ENCODE assay signal across 1 cellular context in the genomic region with DNA sequence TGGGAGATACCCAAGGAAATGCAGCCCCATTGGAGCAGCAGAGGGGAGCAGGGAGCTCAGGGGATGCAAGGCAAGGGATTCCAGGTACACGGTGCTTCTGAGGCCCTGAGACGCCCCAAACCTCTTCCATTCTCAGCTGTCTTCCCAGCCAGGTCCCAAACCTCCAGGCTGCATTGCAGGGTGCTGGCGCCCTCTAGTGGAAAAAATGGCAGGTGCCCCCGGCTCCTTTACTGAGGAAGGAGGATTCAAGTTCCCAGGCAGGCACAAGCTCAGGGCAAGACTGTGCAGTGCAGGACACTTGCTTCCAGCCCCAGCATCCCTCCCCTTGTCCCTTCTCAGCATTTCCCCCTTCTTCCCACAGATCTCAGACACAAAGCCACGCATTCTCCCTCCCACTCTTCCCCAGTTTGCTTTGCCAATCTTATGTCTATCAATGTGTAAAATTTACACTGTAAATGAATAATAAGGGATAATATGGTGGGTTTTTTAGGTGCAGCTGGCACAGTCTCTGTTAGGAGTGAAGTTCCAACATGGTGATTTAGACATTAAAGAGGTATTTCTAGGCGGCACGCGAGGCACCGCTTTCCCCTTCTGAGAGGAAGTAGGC.
TF ChIP-seq lines count a peak whose summit lies in the region.

No MANE protein-coding gene starts in this region.

TF ChIP-seq in GM12878, 131 proteins besides CTCF, POLR2A, EP300 and RAD21 (continued from another document):
- TF ChIP-seq CUX1 (IDR thresholded peaks at IDR 0.05; ENCODE audit: insufficient replicate concordance, low read depth, low read length) (no peak), YBX1 (IDR thresholded peaks at IDR 0.05) (no peak), YY1 (IDR thresholded peaks at IDR 0.05; ENCODE audit: low read depth, low read length) (0 out of 2 replicates have a peak, but pooled peaks have one; percentile 31), ZBTB33 (IDR thresholded peaks at IDR 0.05) (no peak), ZNF622 (IDR thresholded peaks at IDR 0.05) (no peak), CBX5 (IDR thresholded peaks at IDR 0.05; ENCODE audit: low read depth) (no peak), SMC3 (IDR thresholded peaks at IDR 0.05; ENCODE audit: borderline replicate concordance, low read length) (peak; percentile 58), KDM1A (IDR thresholded peaks at IDR 0.05; ENCODE audit: borderline replicate concordance) (no peak)
- TF ChIP-seq, protein P1, sequence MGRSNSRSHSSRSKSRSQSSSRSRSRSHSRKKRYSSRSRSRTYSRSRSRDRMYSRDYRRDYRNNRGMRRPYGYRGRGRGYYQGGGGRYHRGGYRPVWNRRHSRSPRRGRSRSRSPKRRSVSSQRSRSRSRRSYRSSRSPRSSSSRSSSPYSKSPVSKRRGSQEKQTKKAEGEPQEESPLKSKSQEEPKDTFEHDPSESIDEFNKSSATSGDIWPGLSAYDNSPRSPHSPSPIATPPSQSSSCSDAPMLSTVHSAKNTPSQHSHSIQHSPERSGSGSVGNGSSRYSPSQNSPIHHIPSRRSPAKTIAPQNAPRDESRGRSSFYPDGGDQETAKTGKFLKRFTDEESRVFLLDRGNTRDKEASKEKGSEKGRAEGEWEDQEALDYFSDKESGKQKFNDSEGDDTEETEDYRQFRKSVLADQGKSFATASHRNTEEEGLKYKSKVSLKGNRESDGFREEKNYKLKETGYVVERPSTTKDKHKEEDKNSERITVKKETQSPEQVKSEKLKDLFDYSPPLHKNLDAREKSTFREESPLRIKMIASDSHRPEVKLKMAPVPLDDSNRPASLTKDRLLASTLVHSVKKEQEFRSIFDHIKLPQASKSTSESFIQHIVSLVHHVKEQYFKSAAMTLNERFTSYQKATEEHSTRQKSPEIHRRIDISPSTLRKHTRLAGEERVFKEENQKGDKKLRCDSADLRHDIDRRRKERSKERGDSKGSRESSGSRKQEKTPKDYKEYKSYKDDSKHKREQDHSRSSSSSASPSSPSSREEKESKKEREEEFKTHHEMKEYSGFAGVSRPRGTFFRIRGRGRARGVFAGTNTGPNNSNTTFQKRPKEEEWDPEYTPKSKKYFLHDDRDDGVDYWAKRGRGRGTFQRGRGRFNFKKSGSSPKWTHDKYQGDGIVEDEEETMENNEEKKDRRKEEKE (IDR thresholded peaks at IDR 0.05): no peak
- TF ChIP-seq, protein P2, sequence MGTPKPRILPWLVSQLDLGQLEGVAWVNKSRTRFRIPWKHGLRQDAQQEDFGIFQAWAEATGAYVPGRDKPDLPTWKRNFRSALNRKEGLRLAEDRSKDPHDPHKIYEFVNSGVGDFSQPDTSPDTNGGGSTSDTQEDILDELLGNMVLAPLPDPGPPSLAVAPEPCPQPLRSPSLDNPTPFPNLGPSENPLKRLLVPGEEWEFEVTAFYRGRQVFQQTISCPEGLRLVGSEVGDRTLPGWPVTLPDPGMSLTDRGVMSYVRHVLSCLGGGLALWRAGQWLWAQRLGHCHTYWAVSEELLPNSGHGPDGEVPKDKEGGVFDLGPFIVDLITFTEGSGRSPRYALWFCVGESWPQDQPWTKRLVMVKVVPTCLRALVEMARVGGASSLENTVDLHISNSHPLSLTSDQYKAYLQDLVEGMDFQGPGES (IDR thresholded peaks at IDR 0.05): no peak
